In the genomic region with DNA sequence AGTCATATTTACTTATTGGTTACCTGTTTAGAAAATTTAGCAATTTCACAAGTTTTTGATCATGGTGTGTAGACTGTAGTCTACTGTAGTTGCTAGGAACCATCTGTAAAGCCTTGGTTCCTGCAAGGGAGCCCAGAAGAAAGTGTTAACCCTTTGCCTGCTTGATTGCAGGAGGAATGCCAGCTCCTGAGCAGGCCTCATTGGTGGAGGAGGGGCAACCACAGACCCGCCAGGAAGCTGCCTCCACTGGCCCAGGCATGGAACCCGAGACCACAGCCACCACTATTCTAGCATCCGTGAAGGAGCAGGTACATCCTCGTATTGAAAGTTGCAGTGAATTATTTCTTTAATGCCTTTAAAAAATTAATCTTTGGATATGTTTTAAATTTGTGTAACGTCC, we compare ENCODE assay signal across 26 cellular contexts.
"Had no signal": no experiment of that assay in that cellular context is flagged by ENCODE, and none has a peak within 500 bp of the region (broad histone marks: within the 10 kb centered on the region; RNA-seq: fewer than 3 reads in every experiment).

No MANE protein-coding gene starts in this region.

- H3K4me2 ChIP-seq: hepatocyte had no signal

- H3K27ac ChIP-seq: coronary artery, esophagus muscularis mucosa, foreskin keratinocyte, gastroesophageal sphincter, heart left ventricle, hepatocyte, left lung, prostate gland, right atrium auricular region, skin epidermis, spleen, testis, tibial artery, upper lobe of left lung, uterus had no signal

- H3K9me3 ChIP-seq: esophagus muscularis mucosa, gastroesophageal sphincter, heart left ventricle, left lung, prostate gland, right atrium auricular region, spleen, testis, tibial artery, upper lobe of left lung, uterus had no signal

- H3K36me3 ChIP-seq: esophagus muscularis mucosa, gastroesophageal sphincter, left lung, prostate gland, right atrium auricular region, tibial artery, upper lobe of left lung, uterus had no signal

- H3K4me3 ChIP-seq: coronary artery, esophagus muscularis mucosa, gastroesophageal sphincter, heart left ventricle, hepatocyte, left lung, prostate gland, right atrium auricular region, skin epidermis, spleen, testis, tibial artery, upper lobe of left lung, uterus had no signal

- ATAC-seq: foreskin keratinocyte; gastroesophageal sphincter; heart left ventricle; left cardiac atrium; left lung; naive thymus-derived CD4-positive, alpha-beta T cell; stimulated activated memory B cell treated with anti-CD40 and anti-IgM and Interleukin-4, amounts not matched to agents 10 μg/mL and 1 μg/mL and 100 μg/mL, for 72 hours; stimulated activated naive CD8-positive, alpha-beta T cell treated with anti-CD3 and anti-CD28 coated beads, Interleukin-15, Interleukin-2, amounts not matched to agents 100 U/mL and 50 U/mL, for 24 hours had no signal

- H3K27me3 ChIP-seq: esophagus muscularis mucosa, foreskin keratinocyte, gastroesophageal sphincter, heart left ventricle, hepatocyte, left lung, right atrium auricular region, spleen, testis, tibial artery, upper lobe of left lung, uterus had no signal

- H2AFZ ChIP-seq: hepatocyte had no signal

- H3K4me1 ChIP-seq: left lung, prostate gland, right atrium auricular region, spleen, testis, tibial artery, uterus had no signal

- DNase-seq: dermis blood vessel endothelial cell; effector memory CD4-positive, alpha-beta T cell; foreskin keratinocyte; heart left ventricle; left cardiac atrium; left lung; mesenchymal stem cell; midbrain; naive thymus-derived CD4-positive, alpha-beta T cell; nucleus accumbens; spleen; stimulated activated CD4-positive, alpha-beta T cell treated with anti-CD3 and anti-CD28 coated beads, Interleukin-4, amount 100 ng/mL, for 4 hours; stimulated activated naive CD8-positive, alpha-beta T cell treated with anti-CD3 and anti-CD28 coated beads, Interleukin-15, Interleukin-2, amounts not matched to agents 100 U/mL and 50 U/mL, for 24 hours; substantia nigra; testis; tibial artery; upper lobe of left lung; uterus had no signal
